In genomic region chr2:38267270-38267925, GRCh38 we compare ENCODE assay signal across 28 cellular contexts.
"Had no signal": no experiment of that assay in that cellular context is flagged by ENCODE, and none has a peak within 500 bp of the region (broad histone marks: within the 10 kb centered on the region; RNA-seq: fewer than 3 reads in every experiment).

No MANE protein-coding gene starts in this region.

- FAIRE-seq: endothelial cell of umbilical vein, islet of Langerhans had no signal

- H3K27ac Mint-ChIP-seq: activated T-helper 2 cell treated with anti-CD3 and anti-CD28 coated beads, Interferon-gamma antibody, Interleukin-2, Interleukin-4, amounts not matched to agents 10 μg/mL and 5 μg/mL and 100 μg/mL, durations not matched to agents 14 hours and 24 hours and 36 hours; progenitor cell of endocrine pancreas; T-cell; T-helper 2 cell treated with Interferon-gamma antibody and Interleukin-4, amounts not matched to agents 5 μg/mL and 100 μg/mL, for 36 hours had no signal

- H3K4me1 ChIP-seq: esophagus squamous epithelium, gastrocnemius medialis, vagina had no signal

- H3K4me3 Mint-ChIP-seq: activated T-cell treated with anti-CD3 and anti-CD28 coated beads, Interleukin-2, amount 50 U/mL, for 4 hours; naive B cell; neural crest cell; T-cell; T-helper 2 cell treated with Interferon-gamma antibody and Interleukin-4, amounts not matched to agents 5 μg/mL and 100 μg/mL, for 36 hours had no signal

- DNase-seq: activated CD4-positive, CD25-positive, alpha-beta regulatory T cell treated with anti-CD3 and anti-CD28 coated beads, Interleukin-2, amount 50 U/mL, for 72 hours; activated CD8-positive, alpha-beta memory T cell treated with anti-CD3 and anti-CD28 coated beads, Interleukin-2, amount 50 U/mL, for 48 hours; activated naive CD4-positive, alpha-beta T cell treated with Interleukin-2 at 50 U/mL for 16 hours; activated T-cell treated with anti-CD3 and anti-CD28 coated beads, Interleukin-2, amount 50 U/mL, for 4 hours; amygdala; dermis blood vessel endothelial cell; effector CD8-positive, alpha-beta T cell; esophagus squamous epithelium; gastrocnemius medialis; head of caudate nucleus; hypothalamus; left colon; naive B cell; stimulated activated CD4-positive, alpha-beta T cell treated with anti-CD3 and anti-CD28 coated beads, Interleukin-2, amount 100 ng/mL, for 48 hours; stimulated activated CD8-positive, alpha-beta memory T cell treated with anti-CD3 and anti-CD28 coated beads, Interleukin-4, amount 100 ng/mL, for 48 hours; stimulated activated naive CD4-positive, alpha-beta T cell; T-cell; testis; trophoblast cell; WERI-Rb-1 had no signal

- H3K27me3 ChIP-seq: cardiac muscle cell, esophagus squamous epithelium, gastrocnemius medialis, testis, vagina had no signal

- H3K4me3 ChIP-seq: cardiac muscle cell, esophagus squamous epithelium, gastrocnemius medialis, testis, vagina had no signal

- H3K27ac ChIP-seq: cardiac muscle cell, esophagus squamous epithelium, gastrocnemius medialis, vagina, WERI-Rb-1 had no signal

- H3K9me3 Mint-ChIP-seq: naive B cell, neural crest cell, T-cell had no signal

- H3K36me3 Mint-ChIP-seq: naive B cell, T-cell had no signal

- H3K36me3 ChIP-seq: cardiac muscle cell, esophagus squamous epithelium, gastrocnemius medialis, vagina, WERI-Rb-1 had no signal

- ATAC-seq: activated T-cell treated with anti-CD3 and anti-CD28 coated beads, Interleukin-2, amount 50 U/mL, for 4 hours; gastrocnemius medialis; left colon; T-cell had no signal

- H3K9me3 ChIP-seq: esophagus squamous epithelium, gastrocnemius medialis, testis, vagina had no signal

- H3K27me3 Mint-ChIP-seq: progenitor cell of endocrine pancreas, T-cell had no signal

- H3K4me1 Mint-ChIP-seq: naive B cell, T-cell had no signal
